Comparison of ENCODE assay signal across 1 cellular context in the genomic region with DNA sequence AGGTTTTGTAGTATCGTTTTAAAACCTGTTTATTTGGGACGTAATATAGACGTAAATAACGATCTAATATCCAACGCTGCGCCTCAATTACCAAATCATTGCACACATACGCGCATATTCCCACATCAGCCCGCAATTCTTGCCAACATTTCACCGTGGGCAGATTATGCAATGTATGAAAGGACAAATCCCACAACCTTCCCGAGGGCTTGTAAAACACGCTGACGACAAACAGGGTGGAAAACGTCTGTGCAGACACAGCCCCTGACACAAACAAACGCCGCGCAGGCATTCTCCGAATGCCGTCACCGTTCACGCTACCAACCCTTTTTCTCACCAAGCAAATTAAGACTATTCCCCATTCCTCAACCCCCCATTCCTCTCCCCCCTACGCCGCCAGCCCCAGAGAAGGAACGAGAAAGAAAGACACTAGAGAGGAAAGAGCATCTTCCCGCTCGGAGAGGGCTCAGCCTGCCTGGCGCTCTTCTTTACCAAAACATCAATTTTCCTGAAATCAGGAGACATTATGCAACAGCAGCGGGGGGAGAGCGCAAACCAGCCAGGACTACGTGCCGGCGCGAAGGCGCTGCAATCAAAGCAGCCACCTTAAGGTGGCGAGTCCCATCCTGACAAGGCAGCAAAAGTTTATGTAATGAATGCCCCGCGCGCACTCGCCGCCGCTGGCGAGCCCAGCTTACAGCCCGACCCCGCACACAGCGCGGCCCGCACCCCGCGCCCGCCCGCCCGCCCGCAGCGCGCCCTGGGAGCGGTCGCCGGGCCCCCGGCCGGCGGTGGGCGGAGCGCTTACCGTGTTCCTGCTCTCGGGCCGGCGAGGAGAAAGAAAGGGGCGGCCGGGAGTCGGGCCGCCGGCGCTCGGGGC.
A peak's percentile ranks its signal among the peaks of the same experiment; 100 is the strongest.
TF ChIP-seq lines count a peak whose summit lies in the region.

No MANE protein-coding gene starts in this region.

TF ChIP-seq in IMR-90, 13 proteins besides CTCF, POLR2A, EP300 and RAD21 (continued from another document):
- TF ChIP-seq ELK1 (IDR thresholded peaks at IDR 0.05; ENCODE audit: borderline replicate concordance, low read depth, low read length) (no peak), MAZ (IDR thresholded peaks at IDR 0.05; ENCODE audit: borderline replicate concordance, low read depth, low read length) (no peak), SMC3 (IDR thresholded peaks at IDR 0.05; ENCODE audit: low read depth, low read length) (no peak), RCOR1 (IDR thresholded peaks at IDR 0.05; ENCODE audit: insufficient replicate concordance, low read length) (no peak), BHLHE40 (IDR thresholded peaks at IDR 0.05; ENCODE audit: low read depth, low read length) (peak; percentile 85; the same call in 1 of the 2 replicates), CEBPB (IDR thresholded peaks at IDR 0.05; ENCODE audit: low read depth, low read length) (peak; percentile 96)
- TF ChIP-seq, protein P1, sequence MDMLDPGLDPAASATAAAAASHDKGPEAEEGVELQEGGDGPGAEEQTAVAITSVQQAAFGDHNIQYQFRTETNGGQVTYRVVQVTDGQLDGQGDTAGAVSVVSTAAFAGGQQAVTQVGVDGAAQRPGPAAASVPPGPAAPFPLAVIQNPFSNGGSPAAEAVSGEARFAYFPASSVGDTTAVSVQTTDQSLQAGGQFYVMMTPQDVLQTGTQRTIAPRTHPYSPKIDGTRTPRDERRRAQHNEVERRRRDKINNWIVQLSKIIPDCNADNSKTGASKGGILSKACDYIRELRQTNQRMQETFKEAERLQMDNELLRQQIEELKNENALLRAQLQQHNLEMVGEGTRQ (IDR thresholded peaks at IDR 0.05; ENCODE audit: low read depth, low read length), result no peak
